20 cellular contexts compared by ENCODE assay signal in genomic region chr1:153389978-153390879, GRCh38. TPM values are rescaled to one million over a fixed set of nuclear protein-coding genes. Genes with fewer than 3 reads are reported as not detected.
DNase-seq lines count a peak whose midpoint lies in the region; ATAC-seq, FAIRE-seq and TF ChIP-seq lines count a peak whose summit lies in the region.
"Had no signal": no experiment of that assay in that cellular context is flagged by ENCODE, and none has a peak within 500 bp of the region (broad histone marks: within the 10 kb centered on the region; RNA-seq: fewer than 3 reads in every experiment).

No MANE protein-coding gene starts in this region.

- H3K4me3 ChIP-seq in bronchial epithelial cell (ENCODE audit: low read depth, low read length) (peak overlapping the region; percentile 0), mucosa of descending colon (no peak overlapping the region)
- H3K4me3 ChIP-seq: suprapubic skin had no signal

- H3K4me1 ChIP-seq in mucosa of descending colon (ENCODE audit: low read depth) = no peaks in the 10 kb centered on the region

- intact Hi-C loops in mucosa of descending colon (cut with DNase I, micrococcal nuclease) = no loop called here

- FAIRE-seq in bronchial epithelial cell (lab: Jason Lieb, UNC) = peak; percentile 68
- FAIRE-seq: GM12892 had no signal

- DNase-seq in CD1c-positive myeloid dendritic cell (ENCODE audit: extremely low spot score) = peak; percentile 53
- peak; percentile 59 for DNase-seq in NOMO-1 treated with dmso at 0.1 percent for 144 hours (lab: John Stamatoyannopoulos, UW; ENCODE audit: unreplicated experiment)
- DNase-seq in bronchial epithelial cell (ENCODE audit: low read depth) = no peak
- DNase-seq in mucosa of descending colon = no peak
- no peak for DNase-seq in occipital lobe (lab: John Stamatoyannopoulos, UW)
- no peak for DNase-seq in NCI-H2081 treated with DMSO at 0.1 percent for 48 hours (lab: John Stamatoyannopoulos, UW)
- DNase-seq: ACHN; activated CD4-positive, alpha-beta T cell treated with anti-CD3 and anti-CD28 coated beads for 4 hours; activated naive CD8-positive, alpha-beta T cell treated with anti-CD3 and anti-CD28 coated beads, Interleukin-2, amount 10 ng/mL, durations not matched to agents 7 days and 5 days; CD4-positive, CD25-positive, alpha-beta regulatory T cell; NCI-H510A; T1000 had no signal

- no peaks in the 10 kb centered on the region for H3K27me3 ChIP-seq in bronchial epithelial cell (ENCODE audit: control insufficient read depth, insufficient read depth, low read length)

- TF ChIP-seq CTCF in bronchial epithelial cell (IDR thresholded peaks at IDR 0.05; ENCODE audit: insufficient read depth, low read length, severe bottlenecking) (no peak), mucosa of descending colon (IDR thresholded peaks at IDR 0.05) (no peak)

- H3K36me3 ChIP-seq in bronchial epithelial cell (ENCODE audit: control insufficient read depth, insufficient read depth, low read length) = no peaks in the 10 kb centered on the region
- no peaks in the 10 kb centered on the region for H3K36me3 ChIP-seq in mucosa of descending colon (ENCODE audit: low read depth)
- H3K36me3 ChIP-seq: suprapubic skin had no signal

- H3K9me3 ChIP-seq in mucosa of descending colon = no peaks in the 10 kb centered on the region
- H3K9me3 ChIP-seq: suprapubic skin had no signal

- ATAC-seq in mucosa of descending colon (peak; percentile 18), HG02678 (IDR thresholded peaks at IDR 0.05; ENCODE audit: unreplicated experiment) (no peak), HG02759 (IDR thresholded peaks at IDR 0.05; ENCODE audit: unreplicated experiment) (no peak)
- ATAC-seq: HCT116 had no signal

RNA-seq across cellular contexts. Expression of gene S100A8, which starts 0.6 kb away (rescaled TPM):
- total RNA-seq in bronchial epithelial cell (50.0 and 551 TPM in 2 replicates), mucosa of descending colon (10 to 100 TPM in 2 of 3 donors, 1 to 10 TPM in 1; 3.4 to 90.6 (median 22.4) TPM), occipital lobe (3.9 TPM)
- total RNA-seq: activated T-helper 1 cell treated with anti-CD3 and anti-CD28 coated beads, Interleukin-12 subunit alpha, Interleukin-12 subunit beta, Interleukin-2, Interleukin-4 antibody, amounts not matched to agents 30 ng/mL and 10 ng/mL and 1 ng/mL, durations not matched to agents 14 hours and 24 hours and 36 hours; CD4-positive, CD25-positive, alpha-beta regulatory T cell; epithelial cell of proximal tubule had no signal

RNA-seq across cellular contexts. Expression of gene S100A12, which starts 14.8 kb away (rescaled TPM):
- total RNA-seq in bronchial epithelial cell (5.5 TPM in 1 of 2 replicates, not detected in the other), mucosa of descending colon (1 to 10 TPM in 1 of 3 donors, under 1 TPM in 1, not detected in 1; 0.87 to 1.5 TPM), occipital lobe (4.1 TPM)
- total RNA-seq: activated naive CD8-positive, alpha-beta T cell treated with anti-CD3 and anti-CD28 coated beads, Interleukin-2, amount 10 ng/mL, durations not matched to agents 7 days and 5 days; activated T-helper 1 cell treated with anti-CD3 and anti-CD28 coated beads, Interleukin-12 subunit alpha, Interleukin-12 subunit beta, Interleukin-2, Interleukin-4 antibody, amounts not matched to agents 30 ng/mL and 10 ng/mL and 1 ng/mL, durations not matched to agents 14 hours and 24 hours and 36 hours; CD4-positive, CD25-positive, alpha-beta regulatory T cell; epithelial cell of proximal tubule; suprapubic skin had no signal

RNA-seq across cellular contexts. Expression of gene S100A7A, which starts 26.1 kb away (rescaled TPM):
- total RNA-seq in bronchial epithelial cell = not detected in 2 replicates
- total RNA-seq in mucosa of descending colon = not detected
- total RNA-seq in occipital lobe = not detected
- total RNA-seq: activated naive CD8-positive, alpha-beta T cell treated with anti-CD3 and anti-CD28 coated beads, Interleukin-2, amount 10 ng/mL, durations not matched to agents 7 days and 5 days; activated T-helper 1 cell treated with anti-CD3 and anti-CD28 coated beads, Interleukin-12 subunit alpha, Interleukin-12 subunit beta, Interleukin-2, Interleukin-4 antibody, amounts not matched to agents 30 ng/mL and 10 ng/mL and 1 ng/mL, durations not matched to agents 14 hours and 24 hours and 36 hours; CD4-positive, CD25-positive, alpha-beta regulatory T cell; epithelial cell of proximal tubule; left cardiac atrium had no signal

RNA-seq across cellular contexts. Expression of gene S100A9, which starts 32.6 kb away (rescaled TPM):
- total RNA-seq in bronchial epithelial cell (735 and 3,796 TPM in 2 replicates), mucosa of descending colon (100 to 1,000 TPM in 1 of 3 donors, 10 to 100 TPM in 1, 1 to 10 TPM in 1; 5.5 to 151 (median 75.0) TPM), occipital lobe (26.5 TPM)
- total RNA-seq: activated T-helper 1 cell treated with anti-CD3 and anti-CD28 coated beads, Interleukin-12 subunit alpha, Interleukin-12 subunit beta, Interleukin-2, Interleukin-4 antibody, amounts not matched to agents 30 ng/mL and 10 ng/mL and 1 ng/mL, durations not matched to agents 14 hours and 24 hours and 36 hours; CD4-positive, CD25-positive, alpha-beta regulatory T cell had no signal

RNA-seq across cellular contexts. Expression of gene PGLYRP4, which starts 41.6 kb away (rescaled TPM):
- total RNA-seq in bronchial epithelial cell = 2.0 TPM in 1 of 2 replicates, not detected in the other
- total RNA-seq in mucosa of descending colon = not detected
- total RNA-seq in occipital lobe = not detected
- total RNA-seq: activated naive CD8-positive, alpha-beta T cell treated with anti-CD3 and anti-CD28 coated beads, Interleukin-2, amount 10 ng/mL, durations not matched to agents 7 days and 5 days; activated T-helper 1 cell treated with anti-CD3 and anti-CD28 coated beads, Interleukin-12 subunit alpha, Interleukin-12 subunit beta, Interleukin-2, Interleukin-4 antibody, amounts not matched to agents 30 ng/mL and 10 ng/mL and 1 ng/mL, durations not matched to agents 14 hours and 24 hours and 36 hours; epithelial cell of proximal tubule; left cardiac atrium had no signal

Comparison
In these comparisons a context has a peak if more than half of its experiments do, and no peak if none do; other contexts are left out.
1. DNase-seq: peak in CD1c-positive myeloid dendritic cell (single experiment) and NOMO-1 treated with dmso at 0.1 percent for 144 hours (single experiment); none in bronchial epithelial cell (single experiment), mucosa of descending colon (0 of 3), occipital lobe (single experiment) and NCI-H2081 treated with DMSO at 0.1 percent for 48 hours (single experiment).